9 cellular contexts compared by ENCODE assay signal in the genomic region with DNA sequence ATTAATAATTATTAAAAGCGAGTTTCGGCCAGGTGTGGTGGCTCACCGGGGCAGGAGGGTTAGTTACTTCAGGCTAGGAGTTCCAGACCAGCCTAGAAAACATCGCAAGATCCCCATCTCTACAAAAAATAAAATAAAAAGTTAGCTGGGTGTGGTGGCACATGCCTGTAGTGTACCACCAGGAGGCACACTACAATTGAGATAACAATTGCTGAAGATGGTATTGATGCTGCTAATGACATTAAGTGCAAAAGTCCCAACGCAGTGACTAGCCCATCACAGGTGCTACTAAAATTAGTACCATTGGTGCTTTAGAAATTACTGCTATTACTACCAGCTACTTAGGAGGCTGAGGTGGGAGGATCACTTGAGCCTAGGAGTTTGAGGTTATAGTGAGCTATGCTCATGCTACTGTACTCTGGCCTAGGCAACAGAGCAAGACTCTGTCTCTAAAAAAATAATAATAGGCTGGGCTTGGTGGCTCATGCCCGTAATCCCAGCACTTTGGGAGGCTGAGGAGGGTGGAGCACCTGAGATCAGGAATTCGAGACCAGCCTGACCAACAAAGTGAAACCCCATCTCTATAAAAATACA.
DNase-seq lines count a peak whose midpoint lies in the region; ATAC-seq and TF ChIP-seq lines count a peak whose summit lies in the region.
"Had no signal": no experiment of that assay in that cellular context is flagged by ENCODE, and none has a peak within 500 bp of the region (broad histone marks: within the 10 kb centered on the region; RNA-seq: fewer than 3 reads in every experiment).

No MANE protein-coding gene starts in this region.

- H3K4me3 Mint-ChIP-seq in T-helper 17 cell = no peak overlapping the region

- no peak overlapping the region for H3K27ac Mint-ChIP-seq in T-helper 17 cell

- H3K36me3 Mint-ChIP-seq in T-helper 17 cell (ENCODE audit: low read depth) = no peaks in the 10 kb centered on the region

- H3K4me1 Mint-ChIP-seq in T-helper 17 cell = no peaks in the 10 kb centered on the region

- ATAC-seq in T-helper 17 cell (peak; percentile 85), GM21515 (IDR thresholded peaks at IDR 0.05; ENCODE audit: unreplicated experiment) (no peak)
- no peak for ATAC-seq in activated CD4-positive, CD25-positive, alpha-beta regulatory T cell treated with anti-CD3 and anti-CD28 coated beads, Interleukin-2, amount 50 U/mL, for 24 hours

- peaks cover 4% of the 10 kb centered on the region for H3K27me3 Mint-ChIP-seq in T-helper 17 cell

- H3K9me3 ChIP-seq in T-helper 17 cell (ENCODE audit: control insufficient read depth, low read length, poor library complexity, severe bottlenecking) = no peaks in the 10 kb centered on the region

- H3K27ac ChIP-seq in C4-2B = no peak overlapping the region

- TF ChIP-seq CTCF in C4-2B (conservative IDR thresholded peaks at IDR 0.05) = peak; percentile 80

- DNase-seq in HCEC 1CT (peak; percentile 22), T-helper 17 cell (peak in 1 of 3 donors; percentile 4), kidney tubule cell (ENCODE audit: low spot score) (peak; percentile 6), hypothalamus (lab: John Stamatoyannopoulos, UW) (no peak)
- DNase-seq in activated CD8-positive, alpha-beta memory T cell treated with anti-CD3 and anti-CD28 coated beads for 24 hours = no peak
- DNase-seq: Right ventricle myocardium superior had no signal

Comparison
In these comparisons a context has a peak if more than half of its experiments do, and no peak if none do; other contexts are left out.
1. DNase-seq: peak in HCEC 1CT (single experiment) and kidney tubule cell (single experiment); none in activated CD8-positive, alpha-beta memory T cell treated with anti-CD3 and anti-CD28 coated beads for 24 hours (single experiment) and hypothalamus (0 of 51).